In the genomic region with DNA sequence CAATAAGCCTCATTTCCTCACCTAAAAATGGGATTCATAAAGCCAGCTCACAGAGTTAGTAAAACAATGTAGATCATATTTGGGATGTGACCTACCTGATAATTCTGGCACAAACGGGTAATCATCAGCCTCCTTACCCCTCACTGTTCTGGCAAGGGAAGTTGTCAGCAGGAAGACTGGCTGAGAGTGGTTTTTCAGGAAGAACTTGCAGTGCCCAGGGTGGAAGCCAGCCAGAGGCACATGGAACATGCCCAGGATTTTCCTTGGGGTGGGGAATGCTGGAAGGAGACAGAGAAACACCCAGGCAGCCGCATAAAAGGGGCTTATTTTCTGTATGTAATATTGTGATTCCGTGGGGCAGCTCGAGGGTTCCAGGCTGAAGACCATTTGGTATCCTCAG, we compare ENCODE assay signal across 1 cellular context.
TF ChIP-seq lines count a peak whose summit lies in the region.

No MANE protein-coding gene starts in this region.

TF ChIP-seq in GM23338, 12 proteins besides CTCF, POLR2A, EP300 and RAD21 (continued from another document):
- no peak for TF ChIP-seq ZNF462 (CRISPR knock-in tag; IDR thresholded peaks at IDR 0.05)
- TF ChIP-seq EZH2phosphoT487 (IDR thresholded peaks at IDR 0.05; ENCODE audit: unreplicated experiment) = no peak
- no peak for TF ChIP-seq CREB1 (CRISPR knock-in tag; IDR thresholded peaks at IDR 0.05; ENCODE audit: low read depth)
- no peak for TF ChIP-seq STAT1 (IDR thresholded peaks at IDR 0.05; ENCODE audit: unreplicated experiment)
- TF ChIP-seq ETS1 (IDR thresholded peaks at IDR 0.05) = no peak
